In genomic region chr6:85169189-85169588, GRCh38 we compare ENCODE assay signal across 32 cellular contexts.
"Had no signal": no experiment of that assay in that cellular context is flagged by ENCODE, and none has a peak within 500 bp of the region (broad histone marks: within the 10 kb centered on the region; RNA-seq: fewer than 3 reads in every experiment).

No MANE protein-coding gene starts in this region.

- H3K36me3 Mint-ChIP-seq: natural killer cell; neural progenitor cell; stimulated activated memory B cell treated with anti-CD40 and anti-IgM and Interleukin-4, amounts not matched to agents 10 μg/mL and 1 μg/mL and 100 μg/mL, for 72 hours had no signal

- H3K27ac ChIP-seq: neural progenitor cell, ovary, parathyroid adenoma, psoas muscle, skin epidermis, spleen, suprapubic skin, thoracic aorta, thyroid gland, tibial nerve, upper lobe of left lung, vagina had no signal

- ATAC-seq: natural killer cell; psoas muscle; right cardiac atrium; sciatic nerve; stimulated activated memory B cell treated with anti-CD40 and anti-IgM and Interleukin-4, amounts not matched to agents 10 μg/mL and 1 μg/mL and 100 μg/mL, for 72 hours; stimulated activated naive CD8-positive, alpha-beta T cell treated with anti-CD3 and anti-CD28 coated beads, Interleukin-15, amount 100 ng/mL, for 72 hours; stimulated activated naive CD8-positive, alpha-beta T cell treated with anti-CD3 and anti-CD28 coated beads, Interleukin-15, Interleukin-2, amounts not matched to agents 100 U/mL and 50 U/mL, for 24 hours had no signal

- H3K4me1 ChIP-seq: parathyroid adenoma, psoas muscle, spleen, suprapubic skin, thyroid gland, tibial nerve, upper lobe of left lung, vagina had no signal

- H3K27me3 Mint-ChIP-seq: progenitor cell of endocrine pancreas; stimulated activated memory B cell treated with anti-CD40 and anti-IgM and Interleukin-4, amounts not matched to agents 10 μg/mL and 1 μg/mL and 100 μg/mL, for 72 hours; stimulated activated naive CD8-positive, alpha-beta T cell treated with anti-CD3 and anti-CD28 coated beads, Interleukin-15, amount 100 ng/mL, for 72 hours had no signal

- DNase-seq: natural killer cell; occipital lobe; ovary; posterior cingulate gyrus; psoas muscle; right cardiac atrium; spleen; stimulated activated CD4-positive, alpha-beta T cell treated with anti-CD3 and anti-CD28 coated beads, Interleukin-12 subunit alpha, Interleukin-12 subunit beta, amount 100 ng/mL, for 4 hours; stimulated activated CD4-positive, alpha-beta T cell treated with anti-CD3 and anti-CD28 coated beads, Interleukin-1b, Interleukin-23, amount 100 ng/mL, for 48 hours; stimulated activated CD4-positive, alpha-beta T cell treated with anti-CD3 and anti-CD28 coated beads, Interleukin-4, amount 100 ng/mL, for 1 hour; stimulated activated CD4-positive, alpha-beta T cell treated with anti-CD3 and anti-CD28 coated beads, Interleukin-4, amount 100 ng/mL, for 4 hours; stimulated activated CD8-positive, alpha-beta memory T cell treated with anti-CD3 and anti-CD28 coated beads, Interleukin-4, amount 100 ng/mL, for 48 hours; stimulated activated naive CD4-positive, alpha-beta T cell; stimulated activated naive CD8-positive, alpha-beta T cell treated with anti-CD3 and anti-CD28 coated beads, Interleukin-15, amount 100 ng/mL, for 72 hours; stimulated activated naive CD8-positive, alpha-beta T cell treated with anti-CD3 and anti-CD28 coated beads, Interleukin-15, Interleukin-2, amounts not matched to agents 100 U/mL and 50 U/mL, for 24 hours; substantia nigra; thyroid gland; trophoblast cell; upper lobe of left lung had no signal

- H3K4me3 ChIP-seq: neural progenitor cell, ovary, psoas muscle, skin epidermis, smooth muscle cell, spleen, suprapubic skin, thoracic aorta, thyroid gland, tibial nerve, upper lobe of left lung, vagina had no signal

- FAIRE-seq: urothelium cell line had no signal

- H3K4me3 Mint-ChIP-seq: natural killer cell; nephron; neural progenitor cell; stimulated activated memory B cell treated with anti-CD40 and anti-IgM and Interleukin-4, amounts not matched to agents 10 μg/mL and 1 μg/mL and 100 μg/mL, for 72 hours; stimulated activated naive CD8-positive, alpha-beta T cell treated with anti-CD3 and anti-CD28 coated beads, Interleukin-15, amount 100 ng/mL, for 72 hours had no signal

- H3K4me2 ChIP-seq: smooth muscle cell had no signal

- H3K79me2 ChIP-seq: parathyroid adenoma had no signal

- H3K36me3 ChIP-seq: neural progenitor cell, ovary, spleen, suprapubic skin, thoracic aorta, thyroid gland, tibial nerve, upper lobe of left lung, vagina had no signal

- H3K4me1 Mint-ChIP-seq: natural killer cell; nephron; neural progenitor cell; stimulated activated memory B cell treated with anti-CD40 and anti-IgM and Interleukin-4, amounts not matched to agents 10 μg/mL and 1 μg/mL and 100 μg/mL, for 72 hours; stimulated activated naive CD8-positive, alpha-beta T cell treated with anti-CD3 and anti-CD28 coated beads, Interleukin-15, amount 100 ng/mL, for 72 hours had no signal

- H2AFZ ChIP-seq: neural progenitor cell, parathyroid adenoma had no signal

- H3K27me3 ChIP-seq: neural progenitor cell, ovary, spleen, suprapubic skin, thyroid gland, tibial nerve, upper lobe of left lung, vagina had no signal

- H3K9me3 Mint-ChIP-seq: neural progenitor cell had no signal

- H3K9ac ChIP-seq: neural progenitor cell, parathyroid adenoma had no signal

- H3K27ac Mint-ChIP-seq: natural killer cell; nephron; neural progenitor cell; progenitor cell of endocrine pancreas; stimulated activated memory B cell treated with anti-CD40 and anti-IgM and Interleukin-4, amounts not matched to agents 10 μg/mL and 1 μg/mL and 100 μg/mL, for 72 hours had no signal

- H3K9me3 ChIP-seq: ovary, psoas muscle, suprapubic skin, thoracic aorta, thyroid gland, tibial nerve, upper lobe of left lung, vagina had no signal
